8 cellular contexts compared by ENCODE assay signal in the genomic region with DNA sequence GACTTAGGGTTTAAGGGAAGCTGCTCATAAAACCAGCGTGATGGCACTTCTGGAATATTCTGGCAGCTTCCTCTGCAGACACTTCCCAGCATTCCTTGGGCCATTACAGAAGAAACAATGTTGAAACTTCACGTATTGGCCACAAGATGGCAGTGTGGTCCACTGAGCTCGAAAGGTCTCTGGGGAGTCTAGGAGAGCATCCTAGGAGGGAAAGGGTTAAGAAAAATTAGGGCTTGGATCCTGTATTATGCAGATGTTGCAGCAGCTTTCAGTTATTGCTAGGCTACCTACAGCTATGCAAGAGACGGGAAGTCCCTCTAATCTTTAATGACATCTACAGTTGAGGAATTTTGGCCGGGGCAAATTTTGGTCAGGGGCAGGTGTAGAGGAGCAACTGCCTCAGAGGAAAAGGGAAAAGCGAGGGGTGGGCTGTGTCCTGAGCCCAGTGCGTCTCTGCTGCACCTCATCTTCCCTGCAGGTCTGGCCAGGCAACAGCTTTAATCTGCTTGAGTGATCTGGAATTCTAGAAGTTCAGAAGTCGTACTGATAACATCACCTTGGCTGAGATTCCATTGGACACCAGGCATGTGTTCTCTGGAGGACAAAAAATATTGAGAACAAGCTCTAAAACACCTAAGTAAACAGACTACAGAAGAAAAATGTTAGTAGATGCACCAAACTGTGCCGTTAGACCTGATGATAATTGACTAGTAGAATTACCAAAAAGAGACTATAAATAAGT.
DNase-seq lines count a peak whose midpoint lies in the region; ATAC-seq and TF ChIP-seq lines count a peak whose summit lies in the region.

No MANE protein-coding gene starts in this region.

- H3K36me3 ChIP-seq in Peyer's patch: no peaks in the 10 kb centered on the region

- H3K4me3 ChIP-seq in Peyer's patch: no peak overlapping the region

- no peaks in the 10 kb centered on the region for H3K9me3 ChIP-seq in Peyer's patch

- H3K4me3 Mint-ChIP-seq in endothelial cell (ENCODE audit: unreplicated experiment): no peak overlapping the region
- peak overlapping the region in 9 of 10 donors; percentile 28 to 85 (median 62) for H3K4me3 Mint-ChIP-seq in naive thymus-derived CD8-positive, alpha-beta T cell

- DNase-seq in NCI-H2081 (lab: John Stamatoyannopoulos, UW) (peak; percentile 10 to 55), NCI-H2081 treated with DMSO at 0.1 percent for 48 hours (lab: John Stamatoyannopoulos, UW) (no peak), Peyer's patch (peak in 1 of 3 donors; percentile 65), endothelial cell (ENCODE audit: low spot score) (peak; percentile 31)
- peak in 2 of 10 donors; percentile 30 to 33 for DNase-seq in naive thymus-derived CD8-positive, alpha-beta T cell

- POLR2A ChIA-PET in naive thymus-derived CD8-positive, alpha-beta T cell (lab: Charles Lee): interaction anchor here (0.9 to 9.5 kb wide), 8 partner anchors 9 to 333 kb away, joined by 3 to 48 read pairs (median 4); no protein-coding TSS in a partner anchor

- peak; percentile 79 for ATAC-seq in GM19395 (IDR thresholded peaks at IDR 0.05; ENCODE audit: unreplicated experiment)
- ATAC-seq in HG03280 (IDR thresholded peaks at IDR 0.05; ENCODE audit: unreplicated experiment): peak; percentile 66
- peak in 1 of 2 donors; percentile 28 for ATAC-seq in naive thymus-derived CD8-positive, alpha-beta T cell
- no peak for ATAC-seq in HG03097 (IDR thresholded peaks at IDR 0.05; ENCODE audit: low FRiP score, unreplicated experiment)

- H3K27ac ChIP-seq in Peyer's patch: no peak overlapping the region

- H3K27ac Mint-ChIP-seq in endothelial cell (ENCODE audit: unreplicated experiment): no peak overlapping the region
- H3K27ac Mint-ChIP-seq in naive thymus-derived CD8-positive, alpha-beta T cell: peak overlapping the region; percentile 75 to 97 (median 90)

- peaks cover 22% of the 10 kb centered on the region for H3K4me1 Mint-ChIP-seq in endothelial cell (ENCODE audit: unreplicated experiment)
- peaks cover 44 to 83% (median 82%) of the 10 kb centered on the region in 4 donors for H3K4me1 Mint-ChIP-seq in naive thymus-derived CD8-positive, alpha-beta T cell

- H3K36me3 Mint-ChIP-seq in endothelial cell (ENCODE audit: low read depth, unreplicated experiment): no peaks in the 10 kb centered on the region
- no peaks in the 10 kb centered on the region for H3K36me3 Mint-ChIP-seq in naive thymus-derived CD8-positive, alpha-beta T cell

- no peaks in the 10 kb centered on the region for H3K27me3 ChIP-seq in Peyer's patch

- no peaks in the 10 kb centered on the region for H3K4me1 ChIP-seq in Peyer's patch

- H3K9me3 Mint-ChIP-seq in endothelial cell (ENCODE audit: unreplicated experiment): no peaks in the 10 kb centered on the region
- H3K9me3 Mint-ChIP-seq in naive thymus-derived CD8-positive, alpha-beta T cell: no peaks in the 10 kb centered on the region

- TF ChIP-seq POLR2A in Peyer's patch (IDR thresholded peaks at IDR 0.05): no peak

- TF ChIP-seq CTCF in Peyer's patch (IDR thresholded peaks at IDR 0.05) (peak in 5 of 6 experiments; percentile 21 to 70 (median 61)), endothelial cell (IDR thresholded peaks at IDR 0.05; ENCODE audit: unreplicated experiment) (peak; percentile 77)

- H3K27me3 Mint-ChIP-seq in endothelial cell (ENCODE audit: unreplicated experiment): no peaks in the 10 kb centered on the region
- H3K27me3 Mint-ChIP-seq in naive thymus-derived CD8-positive, alpha-beta T cell: no peaks in the 10 kb centered on the region
